Comparison of ENCODE assay signal across 24 cellular contexts in genomic region chr2:29516767-29517166, GRCh38.
"Had no signal": no experiment of that assay in that cellular context is flagged by ENCODE, and none has a peak within 500 bp of the region (broad histone marks: within the 10 kb centered on the region; RNA-seq: fewer than 3 reads in every experiment).

No MANE protein-coding gene starts in this region.

- DNase-seq: colonic mucosa; cortex of kidney; effector CD8-positive, alpha-beta T cell; effector memory CD8-positive, alpha-beta T cell; erythroblast; esophagus squamous epithelium; foreskin fibroblast; foreskin melanocyte; gastrocnemius medialis; glutamatergic neuron; heart right ventricle; hippocampal formation; left cardiac atrium; left lung; left ventricle myocardium superior; lower lobe of right lung; mesenchymal stem cell; mucosa of descending colon; naive B cell had no signal

- FAIRE-seq: endometrium, islet of Langerhans, keratinocyte had no signal

- H3K27me3 ChIP-seq: colonic mucosa, gastrocnemius medialis, left lung had no signal

- H3K27ac ChIP-seq: colonic mucosa, epithelial cell of prostate, esophagus squamous epithelium, gastrocnemius medialis, heart right ventricle, left lung, lower lobe of right lung had no signal

- H3K36me3 ChIP-seq: colonic mucosa, esophagus squamous epithelium, gastrocnemius medialis, heart right ventricle, left lung, lower lobe of right lung had no signal

- ATAC-seq: effector memory CD8-positive, alpha-beta T cell; esophagus mucosa; gastrocnemius medialis; heart right ventricle; left cardiac atrium; left lung; left ventricle myocardium superior; lower lobe of right lung; mucosa of descending colon had no signal

- H3K4me1 ChIP-seq: colonic mucosa, left lung had no signal

- H3K4me3 ChIP-seq: colonic mucosa, esophagus squamous epithelium, gastrocnemius medialis, heart right ventricle, left lung, lower lobe of right lung, mucosa of descending colon had no signal

- H3K9me3 ChIP-seq: colonic mucosa, esophagus squamous epithelium, gastrocnemius medialis, left lung, lower lobe of right lung, mucosa of descending colon had no signal
